1 cellular context compared by ENCODE assay signal in genomic region chr4:184537269-184538022, GRCh38.
TF ChIP-seq lines count a peak whose summit lies in the region.

No MANE protein-coding gene starts in this region.

TF ChIP-seq in HCT116, 20 proteins besides CTCF, POLR2A, EP300 and RAD21 (continued from another document):
- TF ChIP-seq REST (IDR thresholded peaks at IDR 0.05; ENCODE audit: low read depth), result no peak
- no peak for TF ChIP-seq CEBPB (IDR thresholded peaks at IDR 0.05; ENCODE audit: low read depth)
- TF ChIP-seq SP1 (IDR thresholded peaks at IDR 0.05; ENCODE audit: low read depth), result peak; percentile 34; the same call in 1 of the 2 replicates
